Comparison of ENCODE assay signal across 1 cellular context in the genomic region with DNA sequence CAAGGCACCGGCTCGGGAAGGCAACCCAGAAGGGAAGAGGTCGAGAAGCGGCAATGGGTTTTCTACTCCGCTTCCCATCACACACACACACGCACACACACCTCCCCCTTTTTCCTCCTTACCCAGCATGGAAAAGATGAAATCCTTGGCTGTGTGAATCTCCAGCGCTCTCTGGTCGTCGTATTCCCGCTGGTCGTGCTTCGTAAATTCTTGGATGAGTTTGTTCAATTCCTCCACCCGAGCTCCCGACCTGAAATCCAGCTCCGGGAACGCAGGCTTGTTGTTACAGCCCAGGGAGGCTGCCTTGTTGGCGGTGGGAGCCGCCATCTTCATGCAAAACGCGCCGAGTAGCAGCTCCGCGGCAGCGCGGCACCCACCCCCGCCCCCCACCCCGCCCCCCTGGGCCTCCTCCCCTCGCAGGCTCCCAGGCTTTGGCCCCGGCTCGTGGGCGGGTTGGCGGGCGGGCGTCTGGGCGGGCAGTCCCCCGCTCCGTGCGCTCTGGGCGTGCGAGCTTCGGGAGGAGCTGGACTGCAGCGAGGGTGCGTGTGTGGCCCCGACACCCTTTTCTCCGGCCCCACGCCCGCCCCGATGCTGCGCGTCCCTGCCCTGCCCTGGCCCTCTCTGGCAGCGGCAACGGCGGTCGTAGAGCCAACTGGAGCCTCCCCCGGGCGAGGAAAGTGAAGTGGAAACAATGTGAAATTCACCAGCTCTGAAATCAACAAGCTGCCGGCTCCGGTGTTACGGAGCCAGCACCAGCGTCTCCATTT.
TF ChIP-seq lines count a peak whose summit lies in the region.

Gene MB21D2, minus strand, starts transcription at position 349 of the 767 bp plus-strand sequence. Its CDS starts 16 bp downstream, at position 333.

TF ChIP-seq in HCT116, 20 proteins besides CTCF, POLR2A, EP300 and RAD21 (continued from another document):
- TF ChIP-seq, protein P1, sequence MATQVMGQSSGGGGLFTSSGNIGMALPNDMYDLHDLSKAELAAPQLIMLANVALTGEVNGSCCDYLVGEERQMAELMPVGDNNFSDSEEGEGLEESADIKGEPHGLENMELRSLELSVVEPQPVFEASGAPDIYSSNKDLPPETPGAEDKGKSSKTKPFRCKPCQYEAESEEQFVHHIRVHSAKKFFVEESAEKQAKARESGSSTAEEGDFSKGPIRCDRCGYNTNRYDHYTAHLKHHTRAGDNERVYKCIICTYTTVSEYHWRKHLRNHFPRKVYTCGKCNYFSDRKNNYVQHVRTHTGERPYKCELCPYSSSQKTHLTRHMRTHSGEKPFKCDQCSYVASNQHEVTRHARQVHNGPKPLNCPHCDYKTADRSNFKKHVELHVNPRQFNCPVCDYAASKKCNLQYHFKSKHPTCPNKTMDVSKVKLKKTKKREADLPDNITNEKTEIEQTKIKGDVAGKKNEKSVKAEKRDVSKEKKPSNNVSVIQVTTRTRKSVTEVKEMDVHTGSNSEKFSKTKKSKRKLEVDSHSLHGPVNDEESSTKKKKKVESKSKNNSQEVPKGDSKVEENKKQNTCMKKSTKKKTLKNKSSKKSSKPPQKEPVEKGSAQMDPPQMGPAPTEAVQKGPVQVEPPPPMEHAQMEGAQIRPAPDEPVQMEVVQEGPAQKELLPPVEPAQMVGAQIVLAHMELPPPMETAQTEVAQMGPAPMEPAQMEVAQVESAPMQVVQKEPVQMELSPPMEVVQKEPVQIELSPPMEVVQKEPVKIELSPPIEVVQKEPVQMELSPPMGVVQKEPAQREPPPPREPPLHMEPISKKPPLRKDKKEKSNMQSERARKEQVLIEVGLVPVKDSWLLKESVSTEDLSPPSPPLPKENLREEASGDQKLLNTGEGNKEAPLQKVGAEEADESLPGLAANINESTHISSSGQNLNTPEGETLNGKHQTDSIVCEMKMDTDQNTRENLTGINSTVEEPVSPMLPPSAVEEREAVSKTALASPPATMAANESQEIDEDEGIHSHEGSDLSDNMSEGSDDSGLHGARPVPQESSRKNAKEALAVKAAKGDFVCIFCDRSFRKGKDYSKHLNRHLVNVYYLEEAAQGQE (IDR thresholded peaks at IDR 0.05; ENCODE audit: low read depth) = no peak
